In the genomic region with DNA sequence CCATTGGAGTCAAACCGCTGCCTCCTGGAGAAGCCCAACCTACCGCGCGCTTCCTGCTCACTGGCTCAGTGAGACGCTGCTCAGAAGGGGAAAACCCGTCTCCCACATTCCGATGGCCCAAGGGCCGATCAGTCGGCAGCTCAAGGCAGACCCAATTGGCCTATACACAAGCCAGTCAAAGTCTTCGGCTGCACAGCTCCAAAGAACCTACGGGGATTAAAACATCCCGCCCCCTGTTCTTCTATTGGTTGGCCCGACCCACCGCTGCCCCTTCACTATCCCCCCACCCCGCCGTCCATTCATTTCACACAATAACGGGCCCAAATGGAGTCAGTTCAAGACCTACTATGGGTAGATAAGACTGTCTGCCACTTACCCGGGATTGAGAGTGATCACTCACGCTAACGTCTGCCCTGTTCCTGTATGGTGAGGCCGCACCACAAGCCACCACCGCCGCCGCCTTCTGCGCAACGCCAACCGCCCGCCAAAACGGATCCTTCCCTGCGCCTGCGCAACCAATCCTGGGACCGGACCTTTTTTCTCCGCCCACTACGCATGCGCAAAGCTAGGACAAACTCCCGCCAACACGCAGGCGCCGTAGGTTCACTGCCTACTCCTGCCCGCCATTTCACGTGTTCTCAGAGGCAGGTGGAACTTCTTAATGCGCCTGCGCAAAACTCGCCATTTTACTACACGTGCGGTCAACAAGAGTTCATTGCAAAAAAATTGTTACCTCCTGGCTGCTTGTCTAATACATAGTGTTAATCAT, we compare ENCODE assay signal across 1 cellular context.
TF ChIP-seq lines count a peak whose summit lies in the region.

A gene (minus strand): TSS at position 491 of the 769 bp plus-strand sequence. CDS start 22,472 bp downstream, outside the sequence.

TF ChIP-seq in K562, 482 proteins besides CTCF, POLR2A, EP300 and RAD21 (continued from another document and continues in another):
- TF ChIP-seq, protein P1, sequence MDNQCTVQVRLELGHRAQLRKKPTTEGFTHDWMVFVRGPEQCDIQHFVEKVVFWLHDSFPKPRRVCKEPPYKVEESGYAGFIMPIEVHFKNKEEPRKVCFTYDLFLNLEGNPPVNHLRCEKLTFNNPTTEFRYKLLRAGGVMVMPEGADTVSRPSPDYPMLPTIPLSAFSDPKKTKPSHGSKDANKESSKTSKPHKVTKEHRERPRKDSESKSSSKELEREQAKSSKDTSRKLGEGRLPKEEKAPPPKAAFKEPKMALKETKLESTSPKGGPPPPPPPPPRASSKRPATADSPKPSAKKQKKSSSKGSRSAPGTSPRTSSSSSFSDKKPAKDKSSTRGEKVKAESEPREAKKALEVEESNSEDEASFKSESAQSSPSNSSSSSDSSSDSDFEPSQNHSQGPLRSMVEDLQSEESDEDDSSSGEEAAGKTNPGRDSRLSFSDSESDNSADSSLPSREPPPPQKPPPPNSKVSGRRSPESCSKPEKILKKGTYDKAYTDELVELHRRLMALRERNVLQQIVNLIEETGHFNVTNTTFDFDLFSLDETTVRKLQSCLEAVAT (IDR thresholded peaks at IDR 0.05): no peak; a peak in 1 of 4 replicates
- TF ChIP-seq, protein P2, sequence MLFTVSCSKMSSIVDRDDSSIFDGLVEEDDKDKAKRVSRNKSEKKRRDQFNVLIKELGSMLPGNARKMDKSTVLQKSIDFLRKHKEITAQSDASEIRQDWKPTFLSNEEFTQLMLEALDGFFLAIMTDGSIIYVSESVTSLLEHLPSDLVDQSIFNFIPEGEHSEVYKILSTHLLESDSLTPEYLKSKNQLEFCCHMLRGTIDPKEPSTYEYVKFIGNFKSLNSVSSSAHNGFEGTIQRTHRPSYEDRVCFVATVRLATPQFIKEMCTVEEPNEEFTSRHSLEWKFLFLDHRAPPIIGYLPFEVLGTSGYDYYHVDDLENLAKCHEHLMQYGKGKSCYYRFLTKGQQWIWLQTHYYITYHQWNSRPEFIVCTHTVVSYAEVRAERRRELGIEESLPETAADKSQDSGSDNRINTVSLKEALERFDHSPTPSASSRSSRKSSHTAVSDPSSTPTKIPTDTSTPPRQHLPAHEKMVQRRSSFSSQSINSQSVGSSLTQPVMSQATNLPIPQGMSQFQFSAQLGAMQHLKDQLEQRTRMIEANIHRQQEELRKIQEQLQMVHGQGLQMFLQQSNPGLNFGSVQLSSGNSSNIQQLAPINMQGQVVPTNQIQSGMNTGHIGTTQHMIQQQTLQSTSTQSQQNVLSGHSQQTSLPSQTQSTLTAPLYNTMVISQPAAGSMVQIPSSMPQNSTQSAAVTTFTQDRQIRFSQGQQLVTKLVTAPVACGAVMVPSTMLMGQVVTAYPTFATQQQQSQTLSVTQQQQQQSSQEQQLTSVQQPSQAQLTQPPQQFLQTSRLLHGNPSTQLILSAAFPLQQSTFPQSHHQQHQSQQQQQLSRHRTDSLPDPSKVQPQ (CRISPR knock-in tag; IDR thresholded peaks at IDR 0.05; ENCODE audit: borderline replicate concordance): no peak
- TF ChIP-seq, protein P3, sequence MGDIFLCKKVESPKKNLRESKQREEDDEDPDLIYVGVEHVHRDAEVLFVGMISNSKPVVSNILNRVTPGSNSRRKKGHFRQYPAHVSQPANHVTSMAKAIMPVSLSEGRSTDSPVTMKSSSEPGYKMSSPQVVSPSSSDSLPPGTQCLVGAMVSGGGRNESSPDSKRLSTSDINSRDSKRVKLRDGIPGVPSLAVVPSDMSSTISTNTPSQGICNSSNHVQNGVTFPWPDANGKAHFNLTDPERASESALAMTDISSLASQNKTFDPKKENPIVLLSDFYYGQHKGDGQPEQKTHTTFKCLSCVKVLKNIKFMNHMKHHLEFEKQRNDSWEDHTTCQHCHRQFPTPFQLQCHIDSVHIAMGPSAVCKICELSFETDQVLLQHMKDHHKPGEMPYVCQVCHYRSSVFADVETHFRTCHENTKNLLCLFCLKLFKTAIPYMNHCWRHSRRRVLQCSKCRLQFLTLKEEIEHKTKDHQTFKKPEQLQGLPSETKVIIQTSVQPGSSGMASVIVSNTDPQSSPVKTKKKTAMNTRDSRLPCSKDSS (IDR thresholded peaks at IDR 0.05; ENCODE audit: low read depth, partially characterized antibody): no peak
- TF ChIP-seq, protein P4, sequence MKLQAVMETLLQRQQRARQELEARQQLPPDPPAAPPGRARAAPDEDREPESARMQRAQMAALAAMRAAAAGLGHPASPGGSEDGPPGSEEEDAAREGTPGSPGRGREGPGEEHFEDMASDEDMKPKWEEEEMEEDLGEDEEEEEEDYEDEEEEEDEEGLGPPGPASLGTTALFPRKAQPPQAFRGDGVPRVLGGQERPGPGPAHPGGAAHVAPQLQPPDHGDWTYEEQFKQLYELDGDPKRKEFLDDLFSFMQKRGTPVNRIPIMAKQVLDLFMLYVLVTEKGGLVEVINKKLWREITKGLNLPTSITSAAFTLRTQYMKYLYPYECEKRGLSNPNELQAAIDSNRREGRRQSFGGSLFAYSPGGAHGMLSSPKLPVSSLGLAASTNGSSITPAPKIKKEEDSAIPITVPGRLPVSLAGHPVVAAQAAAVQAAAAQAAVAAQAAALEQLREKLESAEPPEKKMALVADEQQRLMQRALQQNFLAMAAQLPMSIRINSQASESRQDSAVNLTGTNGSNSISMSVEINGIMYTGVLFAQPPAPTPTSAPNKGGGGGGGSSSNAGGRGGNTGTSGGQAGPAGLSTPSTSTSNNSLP (IDR thresholded peaks at IDR 0.05; ENCODE audit: borderline replicate concordance, low read depth, low read length): 0 out of 2 replicates have a peak, but pooled peaks have one; percentile 22
- TF ChIP-seq RBM25 (IDR thresholded peaks at IDR 0.05; ENCODE audit: low read depth, low read length, severe bottlenecking): peak; percentile 69
- TF ChIP-seq RFX7 (CRISPR knock-in tag; IDR thresholded peaks at IDR 0.05): no peak
- TF ChIP-seq HMG20B (CRISPR knock-in tag; IDR thresholded peaks at IDR 0.05): no peak
- 0 out of 2 replicates have a peak, but pooled peaks have one; percentile 20 for TF ChIP-seq RNF2 (IDR thresholded peaks at IDR 0.05)
- TF ChIP-seq ZZZ3 (IDR thresholded peaks at IDR 0.05): peak; percentile 93
- TF ChIP-seq PHF8 (IDR thresholded peaks at IDR 0.05; ENCODE audit: borderline replicate concordance, low read length): peak; percentile 80; the same call in 1 of the 2 replicates
- no peak for TF ChIP-seq CEBPB (tag; IDR thresholded peaks at IDR 0.05)
- TF ChIP-seq, protein P5, sequence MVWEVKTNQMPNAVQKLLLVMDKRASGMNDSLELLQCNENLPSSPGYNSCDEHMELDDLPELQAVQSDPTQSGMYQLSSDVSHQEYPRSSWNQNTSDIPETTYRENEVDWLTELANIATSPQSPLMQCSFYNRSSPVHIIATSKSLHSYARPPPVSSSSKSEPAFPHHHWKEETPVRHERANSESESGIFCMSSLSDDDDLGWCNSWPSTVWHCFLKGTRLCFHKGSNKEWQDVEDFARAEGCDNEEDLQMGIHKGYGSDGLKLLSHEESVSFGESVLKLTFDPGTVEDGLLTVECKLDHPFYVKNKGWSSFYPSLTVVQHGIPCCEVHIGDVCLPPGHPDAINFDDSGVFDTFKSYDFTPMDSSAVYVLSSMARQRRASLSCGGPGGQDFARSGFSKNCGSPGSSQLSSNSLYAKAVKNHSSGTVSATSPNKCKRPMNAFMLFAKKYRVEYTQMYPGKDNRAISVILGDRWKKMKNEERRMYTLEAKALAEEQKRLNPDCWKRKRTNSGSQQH (CRISPR knock-in tag; IDR thresholded peaks at IDR 0.05): peak; percentile 12; the same call in 1 of the 2 replicates
- no peak for TF ChIP-seq XRCC4 (IDR thresholded peaks at IDR 0.05; ENCODE audit: extremely low read depth, insufficient read depth, insufficient read length)
- TF ChIP-seq JUNB (CRISPR knock-in tag; conservative IDR thresholded peaks at IDR 0.05): no peak
- TF ChIP-seq, protein P6, sequence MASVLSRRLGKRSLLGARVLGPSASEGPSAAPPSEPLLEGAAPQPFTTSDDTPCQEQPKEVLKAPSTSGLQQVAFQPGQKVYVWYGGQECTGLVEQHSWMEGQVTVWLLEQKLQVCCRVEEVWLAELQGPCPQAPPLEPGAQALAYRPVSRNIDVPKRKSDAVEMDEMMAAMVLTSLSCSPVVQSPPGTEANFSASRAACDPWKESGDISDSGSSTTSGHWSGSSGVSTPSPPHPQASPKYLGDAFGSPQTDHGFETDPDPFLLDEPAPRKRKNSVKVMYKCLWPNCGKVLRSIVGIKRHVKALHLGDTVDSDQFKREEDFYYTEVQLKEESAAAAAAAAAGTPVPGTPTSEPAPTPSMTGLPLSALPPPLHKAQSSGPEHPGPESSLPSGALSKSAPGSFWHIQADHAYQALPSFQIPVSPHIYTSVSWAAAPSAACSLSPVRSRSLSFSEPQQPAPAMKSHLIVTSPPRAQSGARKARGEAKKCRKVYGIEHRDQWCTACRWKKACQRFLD (CRISPR knock-in tag; IDR thresholded peaks at IDR 0.05): peak; percentile 88
- no peak for TF ChIP-seq ZNF175 (CRISPR knock-in tag; IDR thresholded peaks at IDR 0.05; ENCODE audit: low read depth)
- no peak for TF ChIP-seq OTX1 (CRISPR knock-in tag; IDR thresholded peaks at IDR 0.05)
- TF ChIP-seq CCNT2 (IDR thresholded peaks at IDR 0.05; ENCODE audit: borderline replicate concordance, extremely low read depth, insufficient read length, low read depth, low read length): no peak
- TF ChIP-seq CBX1 (IDR thresholded peaks at IDR 0.05; ENCODE audit: low read depth): peak; percentile 71; the same call in 1 of the 2 replicates
- no peak for TF ChIP-seq WHSC1 (IDR thresholded peaks at IDR 0.05; ENCODE audit: low read length)
- TF ChIP-seq EGR1 (conservative IDR thresholded peaks at IDR 0.05): no peak
- TF ChIP-seq KLF13 (tag; IDR thresholded peaks at IDR 0.05; ENCODE audit: borderline replicate concordance, low read depth): 0 out of 2 replicates have a peak, but pooled peaks have one; percentile 34
- no peak for TF ChIP-seq ZEB2 (IDR thresholded peaks at IDR 0.05)
- TF ChIP-seq MAZ (CRISPR knock-in tag; conservative IDR thresholded peaks at IDR 0.05 in 1 of 2, IDR thresholded peaks at IDR 0.05 in 1 of 2): peak; percentile 66 to 85; a peak in 3 of 4 replicates
- no peak for TF ChIP-seq HNRNPH1 (optimal IDR thresholded peaks at IDR 0.05; ENCODE audit: low read depth, low read length)
- no peak for TF ChIP-seq ZBTB8A (IDR thresholded peaks at IDR 0.05; ENCODE audit: partially characterized antibody)
- TF ChIP-seq, protein P7, sequence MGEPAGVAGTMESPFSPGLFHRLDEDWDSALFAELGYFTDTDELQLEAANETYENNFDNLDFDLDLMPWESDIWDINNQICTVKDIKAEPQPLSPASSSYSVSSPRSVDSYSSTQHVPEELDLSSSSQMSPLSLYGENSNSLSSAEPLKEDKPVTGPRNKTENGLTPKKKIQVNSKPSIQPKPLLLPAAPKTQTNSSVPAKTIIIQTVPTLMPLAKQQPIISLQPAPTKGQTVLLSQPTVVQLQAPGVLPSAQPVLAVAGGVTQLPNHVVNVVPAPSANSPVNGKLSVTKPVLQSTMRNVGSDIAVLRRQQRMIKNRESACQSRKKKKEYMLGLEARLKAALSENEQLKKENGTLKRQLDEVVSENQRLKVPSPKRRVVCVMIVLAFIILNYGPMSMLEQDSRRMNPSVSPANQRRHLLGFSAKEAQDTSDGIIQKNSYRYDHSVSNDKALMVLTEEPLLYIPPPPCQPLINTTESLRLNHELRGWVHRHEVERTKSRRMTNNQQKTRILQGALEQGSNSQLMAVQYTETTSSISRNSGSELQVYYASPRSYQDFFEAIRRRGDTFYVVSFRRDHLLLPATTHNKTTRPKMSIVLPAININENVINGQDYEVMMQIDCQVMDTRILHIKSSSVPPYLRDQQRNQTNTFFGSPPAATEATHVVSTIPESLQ (CRISPR knock-in tag; IDR thresholded peaks at IDR 0.05): no peak
- peak; percentile 96 for TF ChIP-seq KDM5B (IDR thresholded peaks at IDR 0.05; ENCODE audit: insufficient replicate concordance, low read depth, low read length)
- TF ChIP-seq, protein P8, sequence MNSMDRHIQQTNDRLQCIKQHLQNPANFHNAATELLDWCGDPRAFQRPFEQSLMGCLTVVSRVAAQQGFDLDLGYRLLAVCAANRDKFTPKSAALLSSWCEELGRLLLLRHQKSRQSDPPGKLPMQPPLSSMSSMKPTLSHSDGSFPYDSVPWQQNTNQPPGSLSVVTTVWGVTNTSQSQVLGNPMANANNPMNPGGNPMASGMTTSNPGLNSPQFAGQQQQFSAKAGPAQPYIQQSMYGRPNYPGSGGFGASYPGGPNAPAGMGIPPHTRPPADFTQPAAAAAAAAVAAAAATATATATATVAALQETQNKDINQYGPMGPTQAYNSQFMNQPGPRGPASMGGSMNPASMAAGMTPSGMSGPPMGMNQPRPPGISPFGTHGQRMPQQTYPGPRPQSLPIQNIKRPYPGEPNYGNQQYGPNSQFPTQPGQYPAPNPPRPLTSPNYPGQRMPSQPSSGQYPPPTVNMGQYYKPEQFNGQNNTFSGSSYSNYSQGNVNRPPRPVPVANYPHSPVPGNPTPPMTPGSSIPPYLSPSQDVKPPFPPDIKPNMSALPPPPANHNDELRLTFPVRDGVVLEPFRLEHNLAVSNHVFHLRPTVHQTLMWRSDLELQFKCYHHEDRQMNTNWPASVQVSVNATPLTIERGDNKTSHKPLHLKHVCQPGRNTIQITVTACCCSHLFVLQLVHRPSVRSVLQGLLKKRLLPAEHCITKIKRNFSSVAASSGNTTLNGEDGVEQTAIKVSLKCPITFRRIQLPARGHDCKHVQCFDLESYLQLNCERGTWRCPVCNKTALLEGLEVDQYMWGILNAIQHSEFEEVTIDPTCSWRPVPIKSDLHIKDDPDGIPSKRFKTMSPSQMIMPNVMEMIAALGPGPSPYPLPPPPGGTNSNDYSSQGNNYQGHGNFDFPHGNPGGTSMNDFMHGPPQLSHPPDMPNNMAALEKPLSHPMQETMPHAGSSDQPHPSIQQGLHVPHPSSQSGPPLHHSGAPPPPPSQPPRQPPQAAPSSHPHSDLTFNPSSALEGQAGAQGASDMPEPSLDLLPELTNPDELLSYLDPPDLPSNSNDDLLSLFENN (IDR thresholded peaks at IDR 0.05; ENCODE audit: low read depth in 2 of 2, low read length in 2 of 2): peak in 1 of 2 experiments; percentile 40; a peak in 1 of 4 replicates
- no peak for TF ChIP-seq TAL1 (IDR thresholded peaks at IDR 0.05)
- TF ChIP-seq E2F3 (CRISPR knock-in tag; IDR thresholded peaks at IDR 0.05): peak; percentile 99
- TF ChIP-seq, protein P9, sequence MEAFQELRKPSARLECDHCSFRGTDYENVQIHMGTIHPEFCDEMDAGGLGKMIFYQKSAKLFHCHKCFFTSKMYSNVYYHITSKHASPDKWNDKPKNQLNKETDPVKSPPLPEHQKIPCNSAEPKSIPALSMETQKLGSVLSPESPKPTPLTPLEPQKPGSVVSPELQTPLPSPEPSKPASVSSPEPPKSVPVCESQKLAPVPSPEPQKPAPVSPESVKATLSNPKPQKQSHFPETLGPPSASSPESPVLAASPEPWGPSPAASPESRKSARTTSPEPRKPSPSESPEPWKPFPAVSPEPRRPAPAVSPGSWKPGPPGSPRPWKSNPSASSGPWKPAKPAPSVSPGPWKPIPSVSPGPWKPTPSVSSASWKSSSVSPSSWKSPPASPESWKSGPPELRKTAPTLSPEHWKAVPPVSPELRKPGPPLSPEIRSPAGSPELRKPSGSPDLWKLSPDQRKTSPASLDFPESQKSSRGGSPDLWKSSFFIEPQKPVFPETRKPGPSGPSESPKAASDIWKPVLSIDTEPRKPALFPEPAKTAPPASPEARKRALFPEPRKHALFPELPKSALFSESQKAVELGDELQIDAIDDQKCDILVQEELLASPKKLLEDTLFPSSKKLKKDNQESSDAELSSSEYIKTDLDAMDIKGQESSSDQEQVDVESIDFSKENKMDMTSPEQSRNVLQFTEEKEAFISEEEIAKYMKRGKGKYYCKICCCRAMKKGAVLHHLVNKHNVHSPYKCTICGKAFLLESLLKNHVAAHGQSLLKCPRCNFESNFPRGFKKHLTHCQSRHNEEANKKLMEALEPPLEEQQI (IDR thresholded peaks at IDR 0.05): no peak
- TF ChIP-seq NR1H2 (CRISPR knock-in tag; IDR thresholded peaks at IDR 0.05): no peak
- peak; percentile 19 for TF ChIP-seq CREB1 (IDR thresholded peaks at IDR 0.05)
- TF ChIP-seq CREB1 (CRISPR knock-in tag; IDR thresholded peaks at IDR 0.05): no peak
- no peak for TF ChIP-seq ZNF780A (CRISPR knock-in tag; IDR thresholded peaks at IDR 0.05)
- TF ChIP-seq LEF1 (IDR thresholded peaks at IDR 0.05): no peak
- TF ChIP-seq HNRNPK (IDR thresholded peaks at IDR 0.05; ENCODE audit: low read depth, low read length, poor library complexity, severe bottlenecking): no peak
- no peak for TF ChIP-seq ZNF717 (CRISPR knock-in tag; IDR thresholded peaks at IDR 0.05)
- peak; percentile 96 for TF ChIP-seq ZBTB1 (CRISPR knock-in tag; IDR thresholded peaks at IDR 0.05; ENCODE audit: borderline replicate concordance, low read depth)
